In genomic region chr4:184395451-184395917, GRCh38 we compare ENCODE assay signal across 12 cellular contexts.
A peak's percentile ranks its signal among the peaks of the same experiment; 100 is the strongest.
DNase-seq lines count a peak whose midpoint lies in the region; ATAC-seq and TF ChIP-seq lines count a peak whose summit lies in the region.
"Had no signal": no experiment of that assay in that cellular context is flagged by ENCODE, and none has a peak within 500 bp of the region (broad histone marks: within the 10 kb centered on the region; RNA-seq: fewer than 3 reads in every experiment).

No MANE protein-coding gene starts in this region.

- no peak overlapping the region for H4K8ac ChIP-seq in H9 (replicated peaks; ENCODE audit: insufficient read length, low read depth, low read length)

- H3K4me3 Mint-ChIP-seq in H9: no peak overlapping the region
- H3K4me3 Mint-ChIP-seq in activated CD8-positive, alpha-beta T cell treated with anti-CD3 and anti-CD28 coated beads, Interleukin-2, amount 10 ng/mL, durations not matched to agents 7 days and 5 days: no peak overlapping the region
- H3K4me3 Mint-ChIP-seq: activated naive CD8-positive, alpha-beta T cell treated with anti-CD3 and anti-CD28 coated beads, Interleukin-2, amount 10 ng/mL, durations not matched to agents 7 days and 5 days had no signal

- H3K18ac ChIP-seq in H9 (ENCODE audit: insufficient read length, low read depth, low read length): no peak overlapping the region

- H2AK5ac ChIP-seq in H9 (ENCODE audit: insufficient read length, low read length): no peak overlapping the region

- H3K27ac ChIP-seq in H9 (ENCODE audit: insufficient read length, low read depth, low read length) (no peak overlapping the region), muscle layer of duodenum (ENCODE audit: low read length) (peak overlapping the region; percentile 59)

- no peak for TF ChIP-seq CTCF in H9 (conservative IDR thresholded peaks at IDR 0.05)

- H4K91ac ChIP-seq in H9 (ENCODE audit: insufficient read length, low read depth, low read length): no peak overlapping the region

- no peak overlapping the region for H3K4ac ChIP-seq in H9 (ENCODE audit: low read depth, low read length)

- no peak overlapping the region for H2BK15ac ChIP-seq in H9 (ENCODE audit: low read depth, low read length)

- peaks cover 23 to 27% of the 10 kb centered on the region in 2 donors for H3K36me3 ChIP-seq in muscle layer of duodenum (ENCODE audit: control insufficient read depth in 1 of 2, insufficient read depth in 2 of 2, low read length in 2 of 2)

- CTCF ChIA-PET in activated CD8-positive, alpha-beta T cell treated with anti-CD3 and anti-CD28 coated beads, Interleukin-2, amount 10 ng/mL, durations not matched to agents 7 days and 5 days (lab: Charles Lee): interaction anchor here (1.7 kb wide), 1 partner anchor 45 kb away, joined by 3 read pairs; no protein-coding TSS in a partner anchor

- ATAC-seq in GM18502 (IDR thresholded peaks at IDR 0.05; ENCODE audit: poor library complexity, unreplicated experiment): peak; percentile 12
- no peak for ATAC-seq in activated CD8-positive, alpha-beta T cell treated with anti-CD3 and anti-CD28 coated beads, Interleukin-2, amount 10 ng/mL, durations not matched to agents 7 days and 5 days
- ATAC-seq: left lung had no signal

- H3K23me2 ChIP-seq in H9 (ENCODE audit: insufficient read length, low read depth, low read length, poor library complexity, severe bottlenecking): no peaks in the 10 kb centered on the region

- no peak overlapping the region for H2BK12ac ChIP-seq in H9 (ENCODE audit: insufficient read length, low read depth, low read length)

- no peak overlapping the region for H3K23ac ChIP-seq in H9 (ENCODE audit: insufficient read length, low read depth, low read length)

- no peak overlapping the region for H2BK120ac ChIP-seq in H9 (ENCODE audit: low read depth, low read length, poor library complexity, severe bottlenecking)

- no peak overlapping the region for H3K56ac ChIP-seq in H9 (ENCODE audit: insufficient read length, low read depth, low read length)

- H2BK20ac ChIP-seq in H9 (ENCODE audit: low read depth, low read length, poor library complexity, severe bottlenecking): no peak overlapping the region

- no peaks in the 10 kb centered on the region for H3K79me2 ChIP-seq in H9 (ENCODE audit: insufficient read depth, low read length)

- H3K9ac ChIP-seq in H9 (ENCODE audit: extremely low read depth, insufficient read length, low read length): no peak overlapping the region

- H3K79me1 ChIP-seq in H9 (ENCODE audit: insufficient read depth, low read depth, low read length, poor library complexity, severe bottlenecking): no peaks in the 10 kb centered on the region

- 0 out of 5 replicates have a peak, but pooled peaks cover 0 to 3% of the 10 kb centered on the region in 2 experiments for H3K9me3 Mint-ChIP-seq in H9
- H3K9me3 Mint-ChIP-seq in activated CD8-positive, alpha-beta T cell treated with anti-CD3 and anti-CD28 coated beads, Interleukin-2, amount 10 ng/mL, durations not matched to agents 7 days and 5 days (ENCODE audit: insufficient read depth): no peaks in the 10 kb centered on the region
- H3K9me3 Mint-ChIP-seq: activated naive CD8-positive, alpha-beta T cell treated with anti-CD3 and anti-CD28 coated beads, Interleukin-2, amount 10 ng/mL, durations not matched to agents 7 days and 5 days had no signal

- no peak overlapping the region for H3K14ac ChIP-seq in H9 (ENCODE audit: insufficient read depth, low read length)

- no peak overlapping the region for H2BK5ac ChIP-seq in H9 (ENCODE audit: insufficient read length, low read length)

- peaks cover 36 to 75% (median 39%) of the 10 kb centered on the region in 3 experiments for H3K36me3 Mint-ChIP-seq in H9 (ENCODE audit: insufficient read depth in 1 of 3, low read depth in 3 of 3)
- H3K36me3 Mint-ChIP-seq in activated CD8-positive, alpha-beta T cell treated with anti-CD3 and anti-CD28 coated beads, Interleukin-2, amount 10 ng/mL, durations not matched to agents 7 days and 5 days (ENCODE audit: low read depth): peaks cover 89% of the 10 kb centered on the region

- POLR2A ChIA-PET in activated CD8-positive, alpha-beta T cell treated with anti-CD3 and anti-CD28 coated beads, Interleukin-2, amount 10 ng/mL, durations not matched to agents 7 days and 5 days (lab: Charles Lee): interaction anchor here (0.9 to 1.0 kb wide), 2 partner anchors 79 to 142 kb away, joined by 3 to 4 read pairs; partner anchors contain the start of gene IRF2

- H3K4me1 ChIP-seq in H9 (ENCODE audit: insufficient read depth, low read length): no peaks in the 10 kb centered on the region; the same call in 1 of the 2 replicates
- H3K4me1 ChIP-seq in muscle layer of duodenum (ENCODE audit: control insufficient read depth in 1 of 2, insufficient read depth in 2 of 2, low read length in 2 of 2): peaks cover 6 to 13% of the 10 kb centered on the region in 2 donors

- H3K9me3 ChIP-seq in H9 (ENCODE audit: control insufficient read depth, low read depth, low read length) (no peaks in the 10 kb centered on the region), muscle layer of duodenum (ENCODE audit: control insufficient read depth in 1 of 2, low read length in 2 of 2) (no peaks in the 10 kb centered on the region)
- H3K9me3 ChIP-seq: left lung had no signal

- H3K4me3 ChIP-seq in muscle layer of duodenum (ENCODE audit: low read depth in 1 of 2, low read length in 2 of 2): no peak overlapping the region
- H3K4me3 ChIP-seq: left lung had no signal

- WGBS in H9 (ENCODE audit: extremely low coverage, insufficient read length, low lambda C conversion rate): no CpG with 5 or more reads among the region's 7 CpGs

- H3K27me3 ChIP-seq in H9 (ENCODE audit: insufficient read depth, low read length) (no peaks in the 10 kb centered on the region), muscle layer of duodenum (ENCODE audit: low read depth, low read length) (no peaks in the 10 kb centered on the region)
- H3K27me3 ChIP-seq: left lung had no signal

- H4K5ac ChIP-seq in H9 (ENCODE audit: insufficient read length, low read depth, low read length): no peak overlapping the region

- H3K4me1 Mint-ChIP-seq in H9: peaks cover 20 to 21% of the 10 kb centered on the region in 2 experiments
- H3K4me1 Mint-ChIP-seq in activated CD8-positive, alpha-beta T cell treated with anti-CD3 and anti-CD28 coated beads, Interleukin-2, amount 10 ng/mL, durations not matched to agents 7 days and 5 days (ENCODE audit: low read depth): peaks cover 13% of the 10 kb centered on the region

- H2AFZ ChIP-seq in H9 (ENCODE audit: low read length): no peak overlapping the region

- no peaks in the 10 kb centered on the region for H4K20me1 ChIP-seq in H9 (ENCODE audit: control insufficient read depth, insufficient read depth, insufficient read length)

- H3K27me3 Mint-ChIP-seq in H9 (ENCODE audit: low read depth): no peaks in the 10 kb centered on the region
- no peaks in the 10 kb centered on the region for H3K27me3 Mint-ChIP-seq in activated CD8-positive, alpha-beta T cell treated with anti-CD3 and anti-CD28 coated beads, Interleukin-2, amount 10 ng/mL, durations not matched to agents 7 days and 5 days (ENCODE audit: low read depth)
- H3K27me3 Mint-ChIP-seq: activated naive CD8-positive, alpha-beta T cell treated with anti-CD3 and anti-CD28 coated beads, Interleukin-2, amount 10 ng/mL, durations not matched to agents 7 days and 5 days had no signal

- H3K4me2 ChIP-seq in H9 (ENCODE audit: insufficient read depth, insufficient read length, low read length): no peak overlapping the region

- peak overlapping the region; percentile 40 to 60 (median 48); a peak in 4 of 7 replicates for H3K27ac Mint-ChIP-seq in H9
- H3K27ac Mint-ChIP-seq in activated CD8-positive, alpha-beta T cell treated with anti-CD3 and anti-CD28 coated beads, Interleukin-2, amount 10 ng/mL, durations not matched to agents 7 days and 5 days: no peak overlapping the region

- H3T11ph ChIP-seq in H9 (ENCODE audit: low read length): no peak overlapping the region

- DNase-seq in H9 (no peak), NCI-H526 treated with DMSO at 0.1 percent for 48 hours (lab: John Stamatoyannopoulos, UW) (peak; percentile 94), NCI-H345 treated with DMSO at 0.1 percent for 48 hours (lab: John Stamatoyannopoulos, UW; ENCODE audit: unreplicated experiment) (no peak), cerebellar nuclear complex (lab: John Stamatoyannopoulos, UW) (no peak)
- no peak for DNase-seq in activated CD8-positive, alpha-beta T cell treated with anti-CD3 and anti-CD28 coated beads, Interleukin-2, amount 10 ng/mL, durations not matched to agents 7 days and 5 days
- DNase-seq in activated CD4-positive, CD25-positive, alpha-beta regulatory T cell (lab: John Stamatoyannopoulos, UW): no peak
- DNase-seq: activated naive CD8-positive, alpha-beta T cell treated with anti-CD3 and anti-CD28 coated beads, Interleukin-2, amount 10 ng/mL, durations not matched to agents 7 days and 5 days; COR-L47; left lung; NCI-H69 had no signal
